ENCODE assay signal across 9 cellular contexts in genomic region chr6:137261393-137262154, GRCh38. TPM values are rescaled to one million over a fixed set of nuclear protein-coding genes. Genes with fewer than 3 reads are reported as not detected.
DNase-seq lines count a peak whose midpoint lies in the region; ATAC-seq and TF ChIP-seq lines count a peak whose summit lies in the region.
"Had no signal": no experiment of that assay in that cellular context is flagged by ENCODE, and none has a peak within 500 bp of the region (broad histone marks: within the 10 kb centered on the region; RNA-seq: fewer than 3 reads in every experiment).

No MANE protein-coding gene starts in this region.

- no peak for TF ChIP-seq CTCF in epithelial cell of proximal tubule (conservative IDR thresholded peaks at IDR 0.05; ENCODE audit: low read depth, low read length)
- no peak for TF ChIP-seq CTCF in coronary artery (IDR thresholded peaks at IDR 0.05)

- H3K9ac ChIP-seq in skeletal muscle satellite cell (ENCODE audit: low read depth, low read length) = peak overlapping the region; percentile 8

- H3K27ac ChIP-seq in coronary artery = peak overlapping the region in 1 of 2 donors; percentile 42

- H3K36me3 ChIP-seq in skeletal muscle satellite cell (ENCODE audit: insufficient read depth, low read length) = no peaks in the 10 kb centered on the region
- H3K36me3 ChIP-seq: HAP-1 had no signal

- H3K4me2 ChIP-seq in skeletal muscle satellite cell (ENCODE audit: low read length) = peak overlapping the region; percentile 57

- ATAC-seq in GM18861 (IDR thresholded peaks at IDR 0.05; ENCODE audit: unreplicated experiment) = peak; percentile 87
- no peak for ATAC-seq in GM18858 (IDR thresholded peaks at IDR 0.05; ENCODE audit: unreplicated experiment)

- H3K9me3 ChIP-seq in skeletal muscle satellite cell (replicated peaks; ENCODE audit: low read length) = no peaks in the 10 kb centered on the region

- H3K27me3 ChIP-seq in skeletal muscle satellite cell (ENCODE audit: control insufficient read depth, insufficient read depth, low read length) = peaks cover 6% of the 10 kb centered on the region

- H3K4me3 ChIP-seq in epithelial cell of proximal tubule (ENCODE audit: low read depth, low read length) = no peak overlapping the region
- no peak overlapping the region for H3K4me3 ChIP-seq in skeletal muscle satellite cell (ENCODE audit: low read length)
- H3K4me3 ChIP-seq in coronary artery = no peak overlapping the region
- H3K4me3 ChIP-seq: HAP-1 had no signal

- peak; percentile 31 for DNase-seq in LHCN-M2 (ENCODE audit: low read depth)
- peak; percentile 58 for DNase-seq in epithelial cell of proximal tubule (ENCODE audit: low read depth)
- DNase-seq in coronary artery (ENCODE audit: low spot score) = no peak
- no peak for DNase-seq in NCI-H748 treated with DMSO at 0.1 percent for 48 hours (lab: John Stamatoyannopoulos, UW)
- DNase-seq in hypothalamus (lab: John Stamatoyannopoulos, UW) = no peak

- peaks cover 16% of the 10 kb centered on the region for H3K4me1 ChIP-seq in skeletal muscle satellite cell (ENCODE audit: control insufficient read depth, insufficient read depth, low read length)

RNA-seq across cellular contexts. Expression of gene IFNGR1, which starts 42.4 kb away (rescaled TPM):
- total RNA-seq in LHCN-M2 (2014; rRNA removed) (19.3 and 22.8 TPM in 2 replicates), epithelial cell of proximal tubule (27.2 and 31.5 TPM in 2 replicates)
- 12.4 TPM for polyA plus RNA-seq in LHCN-M2 (2012)
- total RNA-seq in skeletal muscle satellite cell (2012; rRNA removed) = 33.2 and 35.0 TPM in 2 replicates

Comparison
In these comparisons a context has a peak if more than half of its experiments do, and no peak if none do; other contexts are left out.
1. DNase-seq: peak in LHCN-M2 (single experiment) and epithelial cell of proximal tubule (single experiment); none in coronary artery (single experiment), NCI-H748 treated with DMSO at 0.1 percent for 48 hours (single experiment) and hypothalamus (0 of 51).